17 cellular contexts compared by ENCODE assay signal in genomic region chr1:48757363-48757762, GRCh38. TPM values are rescaled to one million over a fixed set of nuclear protein-coding genes. Genes with fewer than 3 reads are reported as not detected.
DNase-seq lines count a peak whose midpoint lies in the region; ATAC-seq and TF ChIP-seq lines count a peak whose summit lies in the region.
"Had no signal": no experiment of that assay in that cellular context is flagged by ENCODE, and none has a peak within 500 bp of the region (broad histone marks: within the 10 kb centered on the region; RNA-seq: fewer than 3 reads in every experiment).

No MANE protein-coding gene starts in this region.

- CTCF ChIA-PET in A673 (lab: Charles Lee): no interaction called here

- peaks cover 53% of the 10 kb centered on the region for H3K36me3 Mint-ChIP-seq in memory B cell

- in situ Hi-C loops in GM13977 (cut with MboI; ENCODE audit: low pct_unique_long_range_greater_than_20kb, low sequenced_read_pairs, unreplicated experiment): no loop called here

- H3K27me3 ChIP-seq in A673 (replicated peaks; ENCODE audit: insufficient read depth, low read depth, low read length, poor library complexity): no peaks in the 10 kb centered on the region
- H3K27me3 ChIP-seq: SJSA1 had no signal

- no peak overlapping the region for H3K4me3 ChIP-seq in A673 (ENCODE audit: low read depth, low read length, poor library complexity, severe bottlenecking)
- H3K4me3 ChIP-seq: SJSA1 had no signal

- BruUV-seq in A673 (replicated peaks; lab: Mats Ljungman, UMichigan): no TSS peak

- H3K27me3 Mint-ChIP-seq in memory B cell: no peaks in the 10 kb centered on the region

- TF ChIP-seq CTCF in GM13977 (IDR thresholded peaks at IDR 0.05; ENCODE audit: extremely low read depth, insufficient read depth, missing control alignments) (no peak), A673 (conservative IDR thresholded peaks at IDR 0.05; ENCODE audit: low read depth, low read length) (no peak)

- POLR2A ChIA-PET in A673 (lab: Charles Lee; ENCODE audit: low non-redundant PET): no interaction called here

- intact Hi-C loops in A673 (cut with micrococcal nuclease; ENCODE audit: unreplicated experiment): no loop called here

- peak; percentile 54 for ATAC-seq in GM18861 (IDR thresholded peaks at IDR 0.05; ENCODE audit: unreplicated experiment)
- ATAC-seq in GM19463 (IDR thresholded peaks at IDR 0.05; ENCODE audit: unreplicated experiment): peak; percentile 42
- ATAC-seq in memory B cell (ENCODE audit: low read depth): peak; percentile 29
- ATAC-seq: CD8-positive, alpha-beta T cell; PC-3 had no signal

- peak; percentile 26 for DNase-seq in GM13977 (ENCODE audit: low spot score)
- no peak for DNase-seq in memory B cell (ENCODE audit: low spot score in 2 of 2)
- no peak for DNase-seq in A673 (ENCODE audit: low spot score)
- no peak for DNase-seq in hepatic stellate cell (ENCODE audit: low spot score)
- DNase-seq in stimulated activated CD4-positive, alpha-beta T cell treated with anti-CD3 and anti-CD28 coated beads, Interleukin-15, amount 100 ng/mL, for 24 hours: no peak
- DNase-seq: CD8-positive, alpha-beta T cell; DND-41; GDM1; MV-4-11; NCI-H1436; NCI-H2081 treated with DMSO at 0.1 percent for 48 hours; NCI-H226; NCI-H526 treated with DMSO at 0.1 percent for 48 hours; PC-3 had no signal

- no peak overlapping the region for H3K27ac ChIP-seq in A673 (ENCODE audit: low read depth, low read length, poor library complexity, severe bottlenecking)
- H3K27ac ChIP-seq: SJSA1 had no signal

- H3K4me3 Mint-ChIP-seq in memory B cell: no peak overlapping the region
- H3K4me3 Mint-ChIP-seq: CD8-positive, alpha-beta T cell had no signal

- no peaks in the 10 kb centered on the region for H3K9me3 ChIP-seq in A673 (ENCODE audit: low read depth, low read length, poor library complexity, severe bottlenecking)
- H3K9me3 ChIP-seq: SJSA1 had no signal

- H3K27ac Mint-ChIP-seq in memory B cell: peak overlapping the region; percentile 72
- H3K27ac Mint-ChIP-seq: CD8-positive, alpha-beta T cell had no signal

- no peaks in the 10 kb centered on the region for H3K4me1 ChIP-seq in A673 (ENCODE audit: insufficient read depth, low read length, poor library complexity, severe bottlenecking)
- H3K4me1 ChIP-seq: SJSA1 had no signal

- peaks cover 5% of the 10 kb centered on the region for H3K36me3 ChIP-seq in A673 (ENCODE audit: insufficient read depth, low read length, poor library complexity, severe bottlenecking)
- H3K36me3 ChIP-seq: SJSA1 had no signal

- H3K4me1 Mint-ChIP-seq in memory B cell: peaks cover 57% of the 10 kb centered on the region

- H3K9me3 Mint-ChIP-seq in memory B cell: no peaks in the 10 kb centered on the region
- H3K9me3 Mint-ChIP-seq: CD8-positive, alpha-beta T cell had no signal

RNA-seq across cellular contexts. Expression of gene BEND5, which starts 19.3 kb away (rescaled TPM):
- 6.2 and 8.9 TPM in 2 replicates for total RNA-seq in A673 (2021)
- total RNA-seq: SJSA1 had no signal
